8 cellular contexts compared by ENCODE assay signal in the genomic region with DNA sequence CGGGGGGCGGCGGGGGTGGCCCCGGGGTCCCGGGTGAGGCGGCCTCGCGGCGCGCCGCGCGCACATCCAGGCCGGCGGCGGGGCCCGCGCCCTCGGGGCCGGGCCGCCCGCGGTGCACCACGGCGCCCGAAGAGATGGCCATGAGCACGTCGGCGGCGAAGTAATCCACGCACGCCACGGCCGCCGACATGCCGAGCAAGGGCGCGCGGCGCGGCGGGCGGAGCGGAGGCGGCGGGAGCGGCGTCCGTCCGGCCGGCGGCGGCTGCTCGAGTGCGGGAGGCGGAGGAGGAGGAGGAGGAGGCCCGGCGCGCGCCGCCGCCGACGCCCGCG. TPM values are rescaled to one million over a fixed set of nuclear protein-coding genes. Genes with fewer than 3 reads are reported as not detected.
DNase-seq lines count a peak whose midpoint lies in the region; ATAC-seq and TF ChIP-seq lines count a peak whose summit lies in the region.

A gene (minus strand): TSS at position 272 of the 330 bp plus-strand sequence. CDS start 82 bp downstream, at position 190.

- H3K27me3 ChIP-seq in foreskin keratinocyte = no peaks in the 10 kb centered on the region

- peaks cover 6% of the 10 kb centered on the region for H3K4me1 ChIP-seq in foreskin keratinocyte

- H3K36me3 ChIP-seq in SK-N-MC (ENCODE audit: insufficient read depth, low read length) = no peaks in the 10 kb centered on the region

- no peaks in the 10 kb centered on the region for H3K9me3 ChIP-seq in SK-N-MC (ENCODE audit: low read depth, low read length)

- H3K4me3 ChIP-seq in SK-N-MC = peak within 1 kb of the TSS; percentile 96
- peak within 1 kb of the TSS; percentile 87 for H3K4me3 ChIP-seq in skeletal muscle cell (ENCODE audit: low read depth, low read length)

- H3K27ac ChIP-seq in SK-N-MC = peak within 1 kb of the TSS; percentile 96
- peak within 1 kb of the TSS; percentile 85 for H3K27ac ChIP-seq in foreskin keratinocyte

- no peak for ATAC-seq in foreskin keratinocyte

- no peak for TF ChIP-seq CTCF in foreskin keratinocyte (conservative IDR thresholded peaks at IDR 0.05)

- H3K9ac ChIP-seq in SK-N-MC (ENCODE audit: insufficient read length) = peak within 1 kb of the TSS; percentile 98

- DNase-seq in T-helper 1 cell (no peak), SK-N-MC (ENCODE audit: low read depth, low spot score) (no peak), foreskin keratinocyte (no peak), skeletal muscle cell (ENCODE audit: low read depth) (no peak), NCI-H69 (lab: John Stamatoyannopoulos, UW) (no peak), A172 (ENCODE audit: low spot score) (no peak)
- DNase-seq in stimulated activated CD4-positive, alpha-beta T cell treated with anti-CD3 and anti-CD28 coated beads, Interleukin-2, amount 100 ng/mL, for 24 hours = no peak

- intact Hi-C loops in T-helper 1 cell treated with Interleukin-12 subunit alpha and Interleukin-12 subunit beta and Interleukin-4 antibody, amounts not matched to agents 30 ng/mL and 1 ng/mL, for 36 hours (cut with micrococcal nuclease) = loop anchor here (2.0 to 5.0 kb wide), 3 partner anchors 219 to 1709 kb away; a partner anchor contains a TSS

RNA-seq across cellular contexts. Expression of the gene that starts here (rescaled TPM):
- total RNA-seq in T-helper 1 cell treated with Interleukin-12 subunit alpha and Interleukin-12 subunit beta and Interleukin-4 antibody, amounts not matched to agents 30 ng/mL and 1 ng/mL, for 36 hours = 20.4 and 21.5 TPM in 2 replicates
- 19.0 and 20.7 TPM in 2 replicates for total RNA-seq in foreskin keratinocyte
- polyA plus RNA-seq in foreskin keratinocyte = 28.7 and 29.0 TPM in 2 replicates
- 8.2 and 11.5 TPM in 2 replicates for total RNA-seq in A172 (2014; rRNA removed; shearing (Covaris generic))
